10 cellular contexts compared by ENCODE assay signal in the genomic region with DNA sequence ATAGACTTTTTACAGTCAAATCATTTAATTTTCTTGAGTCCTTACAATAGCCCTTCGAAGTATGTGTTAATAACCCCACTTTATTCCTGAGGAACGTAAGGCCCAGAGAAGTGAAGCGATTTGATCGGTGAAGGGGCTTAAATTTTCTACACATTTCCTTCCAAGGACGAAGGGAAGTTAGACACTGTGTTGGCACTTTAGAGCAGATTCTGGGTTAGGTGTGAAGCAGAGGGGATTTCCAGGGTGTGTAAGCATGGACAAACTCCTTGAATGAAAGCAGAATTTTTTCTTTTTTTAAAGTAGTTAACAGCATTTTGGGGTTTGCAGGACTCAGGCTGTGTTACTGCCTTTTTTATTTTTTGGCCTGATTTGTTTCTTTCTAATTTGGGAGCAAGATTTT. TPM values are rescaled to one million over a fixed set of nuclear protein-coding genes. Genes with fewer than 3 reads are reported as not detected.
A peak's percentile ranks its signal among the peaks of the same experiment; 100 is the strongest.
DNase-seq lines count a peak whose midpoint lies in the region; ATAC-seq and TF ChIP-seq lines count a peak whose summit lies in the region.
"Had no signal": no experiment of that assay in that cellular context is flagged by ENCODE, and none has a peak within 500 bp of the region (broad histone marks: within the 10 kb centered on the region; RNA-seq: fewer than 3 reads in every experiment).

No MANE protein-coding gene starts in this region.

- CTCF ChIA-PET in Calu3 (lab: Charles Lee), result no interaction called here

- H3K9me3 Mint-ChIP-seq in Calu3 (ENCODE audit: low read depth, unreplicated experiment), result no peaks in the 10 kb centered on the region
- no peaks in the 10 kb centered on the region for H3K9me3 Mint-ChIP-seq in activated naive CD8-positive, alpha-beta T cell treated with anti-CD3 and anti-CD28 coated beads for 36 hours

- peak overlapping the region; percentile 56 for H3K27ac Mint-ChIP-seq in Calu3 (ENCODE audit: unreplicated experiment)
- no peak overlapping the region for H3K27ac Mint-ChIP-seq in activated naive CD8-positive, alpha-beta T cell treated with anti-CD3 and anti-CD28 coated beads for 36 hours

- peak; percentile 63 for ATAC-seq in HG02798 (IDR thresholded peaks at IDR 0.05; ENCODE audit: poor library complexity, unreplicated experiment)
- peak; percentile 30 to 80 for ATAC-seq in lower lobe of right lung
- ATAC-seq in HG03342 (IDR thresholded peaks at IDR 0.05; ENCODE audit: unreplicated experiment), result no peak
- ATAC-seq: heart left ventricle had no signal

- TF ChIP-seq CTCF in Calu3 (IDR thresholded peaks at IDR 0.05; ENCODE audit: unreplicated experiment) (no peak), lower lobe of right lung (IDR thresholded peaks at IDR 0.05) (no peak)

- no peak for DNase-seq in Calu3
- DNase-seq in activated naive CD8-positive, alpha-beta T cell treated with anti-CD3 and anti-CD28 coated beads for 36 hours, result peak; percentile 8
- no peak for DNase-seq in lower lobe of right lung
- DNase-seq in HT-29 (ENCODE audit: low spot score), result no peak
- no peak for DNase-seq in posterior cingulate gyrus
- DNase-seq: heart left ventricle, midbrain, NCI-H1436 had no signal

- H3K36me3 Mint-ChIP-seq in Calu3 (ENCODE audit: insufficient read depth, unreplicated experiment), result no peaks in the 10 kb centered on the region
- peaks cover 19% of the 10 kb centered on the region for H3K36me3 Mint-ChIP-seq in activated naive CD8-positive, alpha-beta T cell treated with anti-CD3 and anti-CD28 coated beads for 36 hours

- no peaks in the 10 kb centered on the region for H3K27me3 Mint-ChIP-seq in Calu3 (ENCODE audit: unreplicated experiment)
- H3K27me3 Mint-ChIP-seq in activated naive CD8-positive, alpha-beta T cell treated with anti-CD3 and anti-CD28 coated beads for 36 hours, result no peaks in the 10 kb centered on the region

- no peaks in the 10 kb centered on the region for H3K9me3 ChIP-seq in lower lobe of right lung
- H3K9me3 ChIP-seq: heart left ventricle had no signal

- peaks cover 18% of the 10 kb centered on the region for H3K4me1 ChIP-seq in lower lobe of right lung

- no peak overlapping the region for H3K4me3 Mint-ChIP-seq in Calu3 (ENCODE audit: low read depth, unreplicated experiment)
- H3K4me3 Mint-ChIP-seq in activated naive CD8-positive, alpha-beta T cell treated with anti-CD3 and anti-CD28 coated beads for 36 hours, result no peak overlapping the region

- intact Hi-C loops in Calu3 (cut with micrococcal nuclease; ENCODE audit: unreplicated experiment) (no loop called here), lower lobe of right lung (cut with DNase I) (no loop called here), posterior cingulate gyrus (cut with DNase I) (no loop called here)

- H3K4me1 Mint-ChIP-seq in Calu3 (ENCODE audit: low read depth, unreplicated experiment), result peaks cover 47% of the 10 kb centered on the region
- H3K4me1 Mint-ChIP-seq in activated naive CD8-positive, alpha-beta T cell treated with anti-CD3 and anti-CD28 coated beads for 36 hours, result peaks cover 28% of the 10 kb centered on the region

- H3K4me3 ChIP-seq in lower lobe of right lung, result no peak overlapping the region
- H3K4me3 ChIP-seq: heart left ventricle had no signal

- no peaks in the 10 kb centered on the region for H3K27me3 ChIP-seq in lower lobe of right lung (ENCODE audit: low read depth)
- H3K27me3 ChIP-seq: heart left ventricle had no signal

- peaks cover 5% of the 10 kb centered on the region for H3K36me3 ChIP-seq in lower lobe of right lung

- BruUV-seq in Calu3 (replicated peaks; lab: Mats Ljungman, UMichigan), result no TSS peak

- no peak overlapping the region for H3K27ac ChIP-seq in lower lobe of right lung

RNA-seq across cellular contexts. Expression of gene PRORP, which starts 38.9 kb away (rescaled TPM):
- total RNA-seq in Calu3 (2022) (22.5 and 25.2 TPM in 2 replicates), lower lobe of right lung (22.4 TPM)
- total RNA-seq in activated naive CD8-positive, alpha-beta T cell treated with anti-CD3 and anti-CD28 coated beads for 36 hours, result 10 to 100 TPM; 33.6 to 38.0 TPM
- total RNA-seq in HT-29 (2014; rRNA removed; shearing (Covaris generic)), result 14.0 and 18.6 TPM in 2 replicates

RNA-seq across cellular contexts. Expression of gene PPP2R3C, which starts 39.4 kb away (rescaled TPM):
- total RNA-seq in Calu3 (2022), result 11.3 and 15.8 TPM in 2 replicates
- 10 to 100 TPM; 36.3 to 42.4 TPM for total RNA-seq in activated naive CD8-positive, alpha-beta T cell treated with anti-CD3 and anti-CD28 coated beads for 36 hours
- total RNA-seq in lower lobe of right lung, result 41.4 TPM
- 10.9 and 11.0 TPM in 2 replicates for total RNA-seq in HT-29 (2014; rRNA removed; shearing (Covaris generic))
